In genomic region chr4:17055788-17056187, GRCh38 we compare ENCODE assay signal across 13 cellular contexts.
A peak's percentile ranks its signal among the peaks of the same experiment; 100 is the strongest.
DNase-seq lines count a peak whose midpoint lies in the region; TF ChIP-seq lines count a peak whose summit lies in the region.
"Had no signal": no experiment of that assay in that cellular context is flagged by ENCODE, and none has a peak within 500 bp of the region (broad histone marks: within the 10 kb centered on the region; RNA-seq: fewer than 3 reads in every experiment).

No MANE protein-coding gene starts in this region.

- TF ChIP-seq POLR2A in NB4 (IDR thresholded peaks at IDR 0.05; ENCODE audit: extremely low read depth, insufficient read length): no peak
- TF ChIP-seq POLR2A in vagina (IDR thresholded peaks at IDR 0.05): no peak

- H3K36me3 Mint-ChIP-seq in endodermal cell (ENCODE audit: low read depth) (no peaks in the 10 kb centered on the region), neural progenitor cell (no peaks in the 10 kb centered on the region)

- H3K4me1 Mint-ChIP-seq in endodermal cell (no peaks in the 10 kb centered on the region), neural progenitor cell (no peaks in the 10 kb centered on the region)

- no peaks in the 10 kb centered on the region for H3K36me3 ChIP-seq in endodermal cell (ENCODE audit: control insufficient read depth, insufficient read depth, low read length)
- no peaks in the 10 kb centered on the region for H3K36me3 ChIP-seq in neural progenitor cell
- no peaks in the 10 kb centered on the region for H3K36me3 ChIP-seq in vagina
- H3K36me3 ChIP-seq: cardiac muscle cell, esophagus squamous epithelium had no signal

- H3K4me3 ChIP-seq in NB4 (ENCODE audit: low read depth, low read length): no peak overlapping the region
- H3K4me3 ChIP-seq in endodermal cell (ENCODE audit: low read length): no peak overlapping the region
- no peak overlapping the region for H3K4me3 ChIP-seq in neural progenitor cell
- H3K4me3 ChIP-seq in vagina: no peak overlapping the region
- H3K4me3 ChIP-seq: cardiac muscle cell, esophagus squamous epithelium had no signal

- no peaks in the 10 kb centered on the region for H3K4me1 ChIP-seq in endodermal cell (ENCODE audit: control insufficient read depth, insufficient read depth, low read length)
- no peaks in the 10 kb centered on the region for H3K4me1 ChIP-seq in neural progenitor cell
- peaks cover 24% of the 10 kb centered on the region for H3K4me1 ChIP-seq in vagina

- TF ChIP-seq CTCF in NB4 (IDR thresholded peaks at IDR 0.05; ENCODE audit: low read depth, low read length) (no peak), endodermal cell (conservative IDR thresholded peaks at IDR 0.05) (no peak), neural progenitor cell (IDR thresholded peaks at IDR 0.05) (no peak), vagina (IDR thresholded peaks at IDR 0.05) (no peak)

- peak; percentile 93 for DNase-seq in ELR (ENCODE audit: low read depth)
- DNase-seq in NB4 (ENCODE audit: low read depth): peak; percentile 94
- peak; percentile 58 for DNase-seq in endodermal cell
- DNase-seq in nucleus accumbens (lab: John Stamatoyannopoulos, UW): peak in 30 of 56 donors; percentile 1 to 76 (median 16)
- DNase-seq in neural progenitor cell (ENCODE audit: low spot score): no peak
- DNase-seq in SIG-M5 treated with dmso at 0.1 percent for 504 hours (lab: John Stamatoyannopoulos, UW; ENCODE audit: unreplicated experiment): no peak
- no peak for DNase-seq in vagina (ENCODE audit: extremely low spot score in 2 of 2)
- DNase-seq in iPS-NIHi7 (ENCODE audit: extremely low spot score): no peak
- DNase-seq: activated T-cell treated with anti-CD3 and anti-CD28 coated beads, Interleukin-2, amount 50 U/mL, for 48 hours; esophagus squamous epithelium; nephron progenitor cell; stimulated activated CD4-positive, alpha-beta T cell treated with anti-CD3 and anti-CD28 coated beads, Interleukin-15, amount 100 ng/mL, for 24 hours had no signal

- no peaks in the 10 kb centered on the region for H3K79me2 ChIP-seq in neural progenitor cell (ENCODE audit: low read depth)

- H4K20me1 ChIP-seq in neural progenitor cell (ENCODE audit: low read depth): no peaks in the 10 kb centered on the region

- H3K4me3 Mint-ChIP-seq in endodermal cell (no peak overlapping the region), neural progenitor cell (no peak overlapping the region)
- H3K4me3 Mint-ChIP-seq: nephron progenitor cell had no signal

- H3K27ac Mint-ChIP-seq in endodermal cell (no peak overlapping the region), neural progenitor cell (no peak overlapping the region)
- H3K27ac Mint-ChIP-seq: nephron progenitor cell had no signal

- no peak overlapping the region for H3K4me2 ChIP-seq in neural progenitor cell

- H3K9ac ChIP-seq in endodermal cell (ENCODE audit: extremely low read depth, low read length, poor library complexity, severe bottlenecking): no peak overlapping the region
- H3K9ac ChIP-seq in neural progenitor cell: no peak overlapping the region

- H3K9me3 Mint-ChIP-seq in endodermal cell: no peaks in the 10 kb centered on the region
- no peaks in the 10 kb centered on the region for H3K9me3 Mint-ChIP-seq in neural progenitor cell
- H3K9me3 Mint-ChIP-seq: nephron progenitor cell had no signal

- 85 to 86% methylated on average over 1 to 2 of the region's 2 CpGs for WGBS in endodermal cell (ENCODE audit: insufficient coverage in 1 of 2, insufficient read length in 1 of 2), 2 experiments

- H3K27me3 ChIP-seq in endodermal cell (ENCODE audit: control insufficient read depth, insufficient read depth, low read length, poor library complexity, severe bottlenecking): no peaks in the 10 kb centered on the region
- H3K27me3 ChIP-seq in neural progenitor cell: no peaks in the 10 kb centered on the region
- H3K27me3 ChIP-seq in vagina: no peaks in the 10 kb centered on the region
- H3K27me3 ChIP-seq: cardiac muscle cell, esophagus squamous epithelium had no signal

- H3F3A ChIP-seq in neural progenitor cell (ENCODE audit: low read depth): no peaks in the 10 kb centered on the region

- no peak overlapping the region for H2AFZ ChIP-seq in neural progenitor cell (replicated peaks)

- no peaks in the 10 kb centered on the region for H3K27me3 Mint-ChIP-seq in endodermal cell (ENCODE audit: insufficient read depth)
- H3K27me3 Mint-ChIP-seq in neural progenitor cell (ENCODE audit: insufficient read depth, low read depth): peaks cover 2% of the 10 kb centered on the region

- H3K9me3 ChIP-seq in endodermal cell (ENCODE audit: control insufficient read depth, low read length) (no peaks in the 10 kb centered on the region), neural progenitor cell (ENCODE audit: low read depth) (no peaks in the 10 kb centered on the region), vagina (no peaks in the 10 kb centered on the region)
- H3K9me3 ChIP-seq: esophagus squamous epithelium had no signal

- intact Hi-C loops in vagina (cut with DNase I): no loop called here

- H3K27ac ChIP-seq in endodermal cell (ENCODE audit: low read depth, low read length): no peak overlapping the region
- no peak overlapping the region for H3K27ac ChIP-seq in neural progenitor cell
- H3K27ac ChIP-seq in vagina: no peak overlapping the region
- H3K27ac ChIP-seq: cardiac muscle cell, esophagus squamous epithelium had no signal

Comparison
In these comparisons a context has a peak if more than half of its experiments do, and no peak if none do; other contexts are left out.
1. DNase-seq: peak in ELR (single experiment), NB4 (single experiment), endodermal cell (single experiment) and nucleus accumbens (30 of 56); none in neural progenitor cell (single experiment), SIG-M5 treated with dmso at 0.1 percent for 504 hours (single experiment), vagina (0 of 2) and iPS-NIHi7 (single experiment).